ENCODE assay signal across 1 cellular context in the genomic region with DNA sequence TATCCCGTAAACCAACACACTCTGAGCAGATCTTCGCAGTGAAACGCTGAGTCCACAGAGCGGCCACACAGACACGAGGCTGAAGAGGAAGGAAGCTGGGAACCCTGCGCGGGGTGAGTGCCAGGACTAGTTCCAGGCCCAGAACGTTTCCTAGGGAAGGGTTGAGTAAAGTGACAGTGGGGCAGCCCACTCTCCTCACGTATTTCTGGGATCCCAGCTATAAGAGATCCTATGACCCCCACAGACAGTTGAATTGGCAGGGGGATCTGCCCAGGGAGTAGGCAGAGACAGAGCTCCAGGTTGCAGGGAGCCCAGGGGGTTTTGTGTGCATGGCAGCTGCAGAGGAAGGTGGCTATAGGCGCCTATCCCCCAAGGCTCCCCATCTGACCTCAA.
TF ChIP-seq lines count a peak whose summit lies in the region.

No MANE protein-coding gene starts in this region.

TF ChIP-seq in HepG2, 621 proteins besides CTCF, POLR2A, EP300 and RAD21 (continued from another document):
- 0 out of 2 replicates have a peak, but pooled peaks have one; percentile 8 for TF ChIP-seq ZMAT3 (CRISPR knock-in tag; conservative IDR thresholded peaks at IDR 0.05)
- 0 out of 2 replicates have a peak, but pooled peaks have one; percentile 3 for TF ChIP-seq RBAK (CRISPR knock-in tag; IDR thresholded peaks at IDR 0.05)
- TF ChIP-seq, protein P1, sequence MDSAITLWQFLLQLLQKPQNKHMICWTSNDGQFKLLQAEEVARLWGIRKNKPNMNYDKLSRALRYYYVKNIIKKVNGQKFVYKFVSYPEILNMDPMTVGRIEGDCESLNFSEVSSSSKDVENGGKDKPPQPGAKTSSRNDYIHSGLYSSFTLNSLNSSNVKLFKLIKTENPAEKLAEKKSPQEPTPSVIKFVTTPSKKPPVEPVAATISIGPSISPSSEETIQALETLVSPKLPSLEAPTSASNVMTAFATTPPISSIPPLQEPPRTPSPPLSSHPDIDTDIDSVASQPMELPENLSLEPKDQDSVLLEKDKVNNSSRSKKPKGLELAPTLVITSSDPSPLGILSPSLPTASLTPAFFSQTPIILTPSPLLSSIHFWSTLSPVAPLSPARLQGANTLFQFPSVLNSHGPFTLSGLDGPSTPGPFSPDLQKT (CRISPR knock-in tag; IDR thresholded peaks at IDR 0.05; ENCODE audit: borderline replicate concordance) = no peak
- TF ChIP-seq, protein P2, sequence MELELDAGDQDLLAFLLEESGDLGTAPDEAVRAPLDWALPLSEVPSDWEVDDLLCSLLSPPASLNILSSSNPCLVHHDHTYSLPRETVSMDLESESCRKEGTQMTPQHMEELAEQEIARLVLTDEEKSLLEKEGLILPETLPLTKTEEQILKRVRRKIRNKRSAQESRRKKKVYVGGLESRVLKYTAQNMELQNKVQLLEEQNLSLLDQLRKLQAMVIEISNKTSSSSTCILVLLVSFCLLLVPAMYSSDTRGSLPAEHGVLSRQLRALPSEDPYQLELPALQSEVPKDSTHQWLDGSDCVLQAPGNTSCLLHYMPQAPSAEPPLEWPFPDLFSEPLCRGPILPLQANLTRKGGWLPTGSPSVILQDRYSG (CRISPR knock-in tag; IDR thresholded peaks at IDR 0.05) = no peak
- TF ChIP-seq ZSCAN12 (CRISPR knock-in tag; IDR thresholded peaks at IDR 0.05) = no peak
- no peak for TF ChIP-seq SATB2 (CRISPR knock-in tag; IDR thresholded peaks at IDR 0.05)
- no peak for TF ChIP-seq ZNF782 (CRISPR knock-in tag; IDR thresholded peaks at IDR 0.05; ENCODE audit: borderline replicate concordance)
- TF ChIP-seq ZNF615 (CRISPR knock-in tag; IDR thresholded peaks at IDR 0.05; ENCODE audit: borderline replicate concordance) = 0 out of 2 replicates have a peak, but pooled peaks have one; percentile 39
- no peak for TF ChIP-seq ZNF354B (CRISPR knock-in tag; IDR thresholded peaks at IDR 0.05)
- 0 out of 2 replicates have a peak, but pooled peaks have one; percentile 27 for TF ChIP-seq ZSCAN31 (CRISPR knock-in tag; IDR thresholded peaks at IDR 0.05; ENCODE audit: low read depth)
- TF ChIP-seq ZNF142 (CRISPR knock-in tag; IDR thresholded peaks at IDR 0.05) = no peak
- TF ChIP-seq ZBTB42 (CRISPR knock-in tag; IDR thresholded peaks at IDR 0.05) = 0 out of 2 replicates have a peak, but pooled peaks have one; percentile 53
- TF ChIP-seq, protein P3, sequence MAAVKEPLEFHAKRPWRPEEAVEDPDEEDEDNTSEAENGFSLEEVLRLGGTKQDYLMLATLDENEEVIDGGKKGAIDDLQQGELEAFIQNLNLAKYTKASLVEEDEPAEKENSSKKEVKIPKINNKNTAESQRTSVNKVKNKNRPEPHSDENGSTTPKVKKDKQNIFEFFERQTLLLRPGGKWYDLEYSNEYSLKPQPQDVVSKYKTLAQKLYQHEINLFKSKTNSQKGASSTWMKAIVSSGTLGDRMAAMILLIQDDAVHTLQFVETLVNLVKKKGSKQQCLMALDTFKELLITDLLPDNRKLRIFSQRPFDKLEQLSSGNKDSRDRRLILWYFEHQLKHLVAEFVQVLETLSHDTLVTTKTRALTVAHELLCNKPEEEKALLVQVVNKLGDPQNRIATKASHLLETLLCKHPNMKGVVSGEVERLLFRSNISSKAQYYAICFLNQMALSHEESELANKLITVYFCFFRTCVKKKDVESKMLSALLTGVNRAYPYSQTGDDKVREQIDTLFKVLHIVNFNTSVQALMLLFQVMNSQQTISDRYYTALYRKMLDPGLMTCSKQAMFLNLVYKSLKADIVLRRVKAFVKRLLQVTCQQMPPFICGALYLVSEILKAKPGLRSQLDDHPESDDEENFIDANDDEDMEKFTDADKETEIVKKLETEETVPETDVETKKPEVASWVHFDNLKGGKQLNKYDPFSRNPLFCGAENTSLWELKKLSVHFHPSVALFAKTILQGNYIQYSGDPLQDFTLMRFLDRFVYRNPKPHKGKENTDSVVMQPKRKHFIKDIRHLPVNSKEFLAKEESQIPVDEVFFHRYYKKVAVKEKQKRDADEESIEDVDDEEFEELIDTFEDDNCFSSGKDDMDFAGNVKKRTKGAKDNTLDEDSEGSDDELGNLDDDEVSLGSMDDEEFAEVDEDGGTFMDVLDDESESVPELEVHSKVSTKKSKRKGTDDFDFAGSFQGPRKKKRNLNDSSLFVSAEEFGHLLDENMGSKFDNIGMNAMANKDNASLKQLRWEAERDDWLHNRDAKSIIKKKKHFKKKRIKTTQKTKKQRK (IDR thresholded peaks at IDR 0.05; ENCODE audit: low read length) = no peak
- TF ChIP-seq CHCHD3 (CRISPR knock-in tag; IDR thresholded peaks at IDR 0.05) = 0 out of 2 replicates have a peak, but pooled peaks have one; percentile 25
- TF ChIP-seq ZC3H4 (CRISPR knock-in tag; IDR thresholded peaks at IDR 0.05; ENCODE audit: borderline replicate concordance) = no peak
- no peak for TF ChIP-seq ZKSCAN5 (CRISPR knock-in tag; IDR thresholded peaks at IDR 0.05)
- TF ChIP-seq ATF3 (CRISPR knock-in tag; IDR thresholded peaks at IDR 0.05) = no peak
- no peak for TF ChIP-seq ZNF577 (CRISPR knock-in tag; IDR thresholded peaks at IDR 0.05; ENCODE audit: borderline replicate concordance, low read depth)
- no peak for TF ChIP-seq SMAD9 (CRISPR knock-in tag; IDR thresholded peaks at IDR 0.05)
- no peak for TF ChIP-seq MXI1 (IDR thresholded peaks at IDR 0.05; ENCODE audit: borderline replicate concordance, low read depth, low read length)
- TF ChIP-seq ZNF484 (CRISPR knock-in tag; IDR thresholded peaks at IDR 0.05; ENCODE audit: borderline replicate concordance, low read depth) = no peak
- TF ChIP-seq, protein P4, sequence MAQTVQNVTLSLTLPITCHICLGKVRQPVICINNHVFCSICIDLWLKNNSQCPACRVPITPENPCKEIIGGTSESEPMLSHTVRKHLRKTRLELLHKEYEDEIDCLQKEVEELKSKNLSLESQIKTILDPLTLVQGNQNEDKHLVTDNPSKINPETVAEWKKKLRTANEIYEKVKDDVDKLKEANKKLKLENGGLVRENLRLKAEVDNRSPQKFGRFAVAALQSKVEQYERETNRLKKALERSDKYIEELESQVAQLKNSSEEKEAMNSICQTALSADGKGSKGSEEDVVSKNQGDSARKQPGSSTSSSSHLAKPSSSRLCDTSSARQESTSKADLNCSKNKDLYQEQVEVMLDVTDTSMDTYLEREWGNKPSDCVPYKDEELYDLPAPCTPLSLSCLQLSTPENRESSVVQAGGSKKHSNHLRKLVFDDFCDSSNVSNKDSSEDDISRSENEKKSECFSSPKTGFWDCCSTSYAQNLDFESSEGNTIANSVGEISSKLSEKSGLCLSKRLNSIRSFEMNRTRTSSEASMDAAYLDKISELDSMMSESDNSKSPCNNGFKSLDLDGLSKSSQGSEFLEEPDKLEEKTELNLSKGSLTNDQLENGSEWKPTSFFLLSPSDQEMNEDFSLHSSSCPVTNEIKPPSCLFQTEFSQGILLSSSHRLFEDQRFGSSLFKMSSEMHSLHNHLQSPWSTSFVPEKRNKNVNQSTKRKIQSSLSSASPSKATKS (CRISPR knock-in tag; IDR thresholded peaks at IDR 0.05) = no peak
- no peak for TF ChIP-seq RBM39 (IDR thresholded peaks at IDR 0.05; ENCODE audit: low read depth, low read length, poor library complexity, severe bottlenecking)
- no peak for TF ChIP-seq ZNF672 (CRISPR knock-in tag; IDR thresholded peaks at IDR 0.05)
- TF ChIP-seq EZH2 (conservative IDR thresholded peaks at IDR 0.05; ENCODE audit: low read depth, low read length) = no peak
- TF ChIP-seq GLMP (CRISPR knock-in tag; IDR thresholded peaks at IDR 0.05; ENCODE audit: borderline replicate concordance) = no peak
- TF ChIP-seq ZNF597 (CRISPR knock-in tag; IDR thresholded peaks at IDR 0.05) = no peak
- no peak for TF ChIP-seq SRSF1 (optimal IDR thresholded peaks at IDR 0.05; ENCODE audit: low read depth, low read length)
- TF ChIP-seq ZNF280B (CRISPR knock-in tag; IDR thresholded peaks at IDR 0.05; ENCODE audit: borderline replicate concordance) = no peak
- 0 out of 2 replicates have a peak, but pooled peaks have one; percentile 23 for TF ChIP-seq IRX3 (CRISPR knock-in tag; IDR thresholded peaks at IDR 0.05; ENCODE audit: borderline replicate concordance, low read depth)
- peak; percentile 70 for TF ChIP-seq MAX (IDR thresholded peaks at IDR 0.05)
- 0 out of 2 replicates have a peak, but pooled peaks have one; percentile 55 for TF ChIP-seq ZNF788 (CRISPR knock-in tag; IDR thresholded peaks at IDR 0.05; ENCODE audit: borderline replicate concordance)
